13 cellular contexts compared by ENCODE assay signal in genomic region chrX:154885057-154885456, GRCh38. TPM values are rescaled to one million over a fixed set of nuclear protein-coding genes. Genes with fewer than 3 reads are reported as not detected.
"Had no signal": no experiment of that assay in that cellular context is flagged by ENCODE, and none has a peak within 500 bp of the region (broad histone marks: within the 10 kb centered on the region; RNA-seq: fewer than 3 reads in every experiment).

No MANE protein-coding gene starts in this region.

RNA-seq across cellular contexts. Expression of gene SMIM9, which starts 50.6 kb away (rescaled TPM):
- total RNA-seq: stomach, subcutaneous adipose tissue, suprapubic skin, temporal lobe, thoracic aorta, thyroid gland, tibial nerve, transverse colon, upper lobe of right lung, ureter, urinary bladder, uterus, vagina had no signal
